ENCODE assay signal across 21 cellular contexts in genomic region chr3:172167892-172168648, GRCh38.
A peak's percentile ranks its signal among the peaks of the same experiment; 100 is the strongest.
DNase-seq lines count a peak whose midpoint lies in the region; ATAC-seq and TF ChIP-seq lines count a peak whose summit lies in the region.
"Had no signal": no experiment of that assay in that cellular context is flagged by ENCODE, and none has a peak within 500 bp of the region (broad histone marks: within the 10 kb centered on the region; RNA-seq: fewer than 3 reads in every experiment).

No MANE protein-coding gene starts in this region.

- H3K4me2 ChIP-seq in hepatocyte = no peak overlapping the region

- H4K20me1 ChIP-seq in hepatocyte (ENCODE audit: insufficient read depth, poor library complexity, severe bottlenecking) = peaks cover 11% of the 10 kb centered on the region

- H3K27me3 ChIP-seq in right atrium auricular region = no peaks in the 10 kb centered on the region
- H3K27me3 ChIP-seq in hepatocyte = no peaks in the 10 kb centered on the region
- H3K27me3 ChIP-seq: body of pancreas, esophagus squamous epithelium, thyroid gland had no signal

- WGBS in hepatocyte (ENCODE audit: low lambda C conversion rate, missing lambda C conversion rate) = 87% methylated on average over 3 of the region's 3 CpGs

- ATAC-seq in left ventricle myocardium superior (peak; percentile 49), GM18505 (IDR thresholded peaks at IDR 0.05; ENCODE audit: unreplicated experiment) (no peak)
- ATAC-seq: activated T-cell treated with anti-CD3 and anti-CD28 coated beads, Interleukin-2, amount 50 U/mL, for 4 hours; body of pancreas; naive thymus-derived CD4-positive, alpha-beta T cell had no signal

- in situ Hi-C loops in KBM-7 (cut with MboI; ENCODE audit: low pct_unique_long_range_greater_than_20kb, low sequenced_read_pairs) = no loop called here

- H3K4me3 ChIP-seq in right atrium auricular region (no peak overlapping the region), hepatocyte (no peak overlapping the region)
- H3K4me3 ChIP-seq: body of pancreas, esophagus squamous epithelium, thyroid gland had no signal

- H3K4me1 ChIP-seq in right atrium auricular region (peaks cover 0 to 50% of the 10 kb centered on the region in 2 donors), hepatocyte (ENCODE audit: insufficient read depth) (peaks cover 23% of the 10 kb centered on the region)

- H3K27ac ChIP-seq in right atrium auricular region = peak overlapping the region in 1 of 2 donors; percentile 2
- H3K27ac ChIP-seq in hepatocyte = peak overlapping the region; percentile 14
- H3K27ac ChIP-seq: VCaP had no signal

- H3K36me3 ChIP-seq in right atrium auricular region (no peaks in the 10 kb centered on the region), hepatocyte (replicated peaks; ENCODE audit: insufficient read depth, low read depth) (no peaks in the 10 kb centered on the region)
- H3K36me3 ChIP-seq: esophagus squamous epithelium, thyroid gland had no signal

- H2AFZ ChIP-seq in hepatocyte = no peak overlapping the region

- H3K9me3 ChIP-seq in right atrium auricular region (no peaks in the 10 kb centered on the region), hepatocyte (ENCODE audit: low read depth) (no peaks in the 10 kb centered on the region)
- H3K9me3 ChIP-seq: body of pancreas, esophagus squamous epithelium, thyroid gland had no signal

- intact Hi-C loops in left ventricle myocardium superior (cut with micrococcal nuclease) = no loop called here

- TF ChIP-seq CTCF in right atrium auricular region (IDR thresholded peaks at IDR 0.05) (no peak), hepatocyte (IDR thresholded peaks at IDR 0.05; ENCODE audit: poor library complexity) (no peak)

- DNase-seq in left ventricle myocardium superior (no peak), right atrium auricular region (ENCODE audit: low spot score) (no peak), amniotic epithelial cell (ENCODE audit: low read depth) (peak; percentile 66), hepatocyte (ENCODE audit: low spot score) (no peak), KBM-7 (no peak), GM03348 (ENCODE audit: low spot score) (no peak)
- no peak for DNase-seq in activated CD4-positive, CD25-positive, alpha-beta regulatory T cell (lab: John Stamatoyannopoulos, UW)
- DNase-seq: activated CD4-positive, alpha-beta memory T cell treated with anti-CD3 and anti-CD28 coated beads, Interleukin-2, amount 10 ng/mL, durations not matched to agents 7 days and 5 days; activated naive CD4-positive, alpha-beta T cell treated with anti-CD3 and anti-CD28 coated beads, Interleukin-2, amount 50 U/mL, for 16 hours; activated T-cell treated with anti-CD3 and anti-CD28 coated beads, Interleukin-2, amount 50 U/mL, for 4 hours; body of pancreas; CD4-positive, alpha-beta T cell; DMS79; esophagus squamous epithelium; islet precursor cell; naive thymus-derived CD4-positive, alpha-beta T cell; NCI-H1694 treated with DMSO at 0.1 percent for 48 hours; NK-92 treated with Interleukin-12 subunit alpha and Interleukin-12 subunit beta, amount 100 ng/mL, for 24 hours; thyroid gland had no signal

- peaks cover 93% of the 10 kb centered on the region for H3K79me2 ChIP-seq in hepatocyte

- H3K9me2 ChIP-seq in hepatocyte (replicated peaks; ENCODE audit: insufficient read depth) = no peaks in the 10 kb centered on the region

- no peak for TF ChIP-seq POLR2A in GM18505 (IDR thresholded peaks at IDR 0.05; ENCODE audit: borderline replicate concordance, extremely low read depth, insufficient read depth, insufficient read length)
